In the genomic region with DNA sequence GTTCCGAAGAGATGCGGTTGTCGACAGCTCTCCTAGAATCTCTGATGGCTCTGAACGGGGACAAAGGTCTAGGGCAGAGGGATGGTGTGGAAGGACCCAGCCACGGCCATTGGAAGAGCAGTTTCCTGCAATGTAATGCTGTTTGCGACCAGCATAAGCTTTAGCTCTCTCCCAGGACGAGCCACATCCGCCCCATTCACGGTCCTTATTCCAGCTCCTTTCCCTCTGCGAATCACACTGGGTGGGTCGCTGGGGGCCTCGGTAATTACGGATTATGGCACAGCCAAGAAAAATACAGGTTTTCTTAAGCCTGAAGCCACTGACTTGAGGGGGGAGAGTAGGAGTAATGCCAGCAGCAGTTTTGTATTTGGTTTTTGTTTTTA, we compare ENCODE assay signal across 8 cellular contexts. TPM values are rescaled to one million over a fixed set of nuclear protein-coding genes. Genes with fewer than 3 reads are reported as not detected.
DNase-seq lines count a peak whose midpoint lies in the region; ATAC-seq and TF ChIP-seq lines count a peak whose summit lies in the region.

No MANE protein-coding gene starts in this region.

- H3K4me3 ChIP-seq in thyroid gland (replicated peaks in 1 of 3) = peak overlapping the region in 1 of 3 donors; percentile 23

- H3K4me3 Mint-ChIP-seq in Calu3 (ENCODE audit: low read depth, unreplicated experiment) = peak overlapping the region; percentile 78

- intact Hi-C loops in Calu3 (cut with micrococcal nuclease; ENCODE audit: unreplicated experiment) = no loop called here
- intact Hi-C loops in thyroid gland (cut with DNase I) = no loop called here

- no peaks in the 10 kb centered on the region for H3K36me3 ChIP-seq in thyroid gland

- no peaks in the 10 kb centered on the region for H3K27me3 Mint-ChIP-seq in Calu3 (ENCODE audit: unreplicated experiment)

- no peaks in the 10 kb centered on the region for H3K9me3 Mint-ChIP-seq in Calu3 (ENCODE audit: low read depth, unreplicated experiment)

- H3K9me3 ChIP-seq in thyroid gland = no peaks in the 10 kb centered on the region

- H3K27me3 ChIP-seq in thyroid gland = peaks cover 34% of the 10 kb centered on the region

- peaks cover 0 to 8% of the 10 kb centered on the region in 2 donors for H3K4me1 ChIP-seq in thyroid gland

- WGBS in thyroid gland, 2 donors = 7 to 9% methylated on average over 13 of the region's 13 CpGs

- H3K27ac ChIP-seq in thyroid gland = peak overlapping the region; percentile 57 to 93 (median 90)

- DNase-seq in Calu3 (no peak), SHP77 (lab: John Stamatoyannopoulos, UW) (peak; percentile 55 to 59), dermis blood vessel endothelial cell (peak; percentile 69), lung microvascular endothelial cell (ENCODE audit: low read depth in 2 of 2) (peak; percentile 65), thyroid gland (no peak), NCI-H1436 (lab: John Stamatoyannopoulos, UW) (no peak)

- peak overlapping the region; percentile 70 for H3K27ac Mint-ChIP-seq in Calu3 (ENCODE audit: unreplicated experiment)

- TSS peak; percentile 45 for BruUV-seq in Calu3 (replicated peaks; lab: Mats Ljungman, UMichigan)

- ATAC-seq in HG02885 (IDR thresholded peaks at IDR 0.05; ENCODE audit: poor library complexity, unreplicated experiment) (peak; percentile 29), HG03039 (IDR thresholded peaks at IDR 0.05; ENCODE audit: unreplicated experiment) (no peak)

- CTCF ChIA-PET in Calu3 (lab: Charles Lee) = no interaction called here

- no peak for TF ChIP-seq CTCF in Calu3 (IDR thresholded peaks at IDR 0.05; ENCODE audit: unreplicated experiment)
- TF ChIP-seq CTCF in thyroid gland (IDR thresholded peaks at IDR 0.05) = no peak

- H3K4me1 Mint-ChIP-seq in Calu3 (ENCODE audit: low read depth, unreplicated experiment) = peaks cover 28% of the 10 kb centered on the region

- peaks cover 40% of the 10 kb centered on the region for H3K36me3 Mint-ChIP-seq in Calu3 (ENCODE audit: insufficient read depth, unreplicated experiment)

- TF ChIP-seq POLR2A in thyroid gland (IDR thresholded peaks at IDR 0.05) = no peak

RNA-seq across cellular contexts. Expression of a gene that starts 22.7 kb away (rescaled TPM):
- total RNA-seq in Calu3 (2022) = 8.0 and 9.4 TPM in 2 replicates
- total RNA-seq in dermis blood vessel endothelial cell = 7.7 and 7.8 TPM in 2 replicates
- total RNA-seq in lung microvascular endothelial cell = 6.5 and 7.2 TPM in 2 replicates
- total RNA-seq in thyroid gland = 1 to 10 TPM; 1.2 to 6.3 (median 4.0) TPM

Comparison
In these comparisons a context has a peak if more than half of its experiments do, and no peak if none do; other contexts are left out.
1. DNase-seq: peak in SHP77 (2 of 2), dermis blood vessel endothelial cell (single experiment) and lung microvascular endothelial cell (2 of 2); none in Calu3 (single experiment), thyroid gland (0 of 2) and NCI-H1436 (single experiment).